In genomic region chr9:89817186-89817960, GRCh38 we compare ENCODE assay signal across 21 cellular contexts.
DNase-seq lines count a peak whose midpoint lies in the region; ATAC-seq and TF ChIP-seq lines count a peak whose summit lies in the region.
"Had no signal": no experiment of that assay in that cellular context is flagged by ENCODE, and none has a peak within 500 bp of the region (broad histone marks: within the 10 kb centered on the region; RNA-seq: fewer than 3 reads in every experiment).

No MANE protein-coding gene starts in this region.

- DNase-seq in Right ventricle myocardium superior = no peak
- no peak for DNase-seq in cardiac septum (ENCODE audit: low spot score)
- peak; percentile 22 for DNase-seq in ecto neural progenitor cell (ENCODE audit: low spot score)
- DNase-seq in naive B cell = no peak
- DNase-seq in upper lobe of right lung = peak; percentile 52
- no peak for DNase-seq in NK-92 treated with Interleukin-12 subunit alpha and Interleukin-12 subunit beta, amount 100 ng/mL, for 24 hours (lab: John Stamatoyannopoulos, UW)
- no peak for DNase-seq in activated CD8-positive, alpha-beta T cell treated with anti-CD3 and anti-CD28 coated beads for 36 hours
- DNase-seq: activated CD4-positive, alpha-beta T cell treated with anti-CD3 and anti-CD28 coated beads for 36 hours; DMS53; Kasumi-1; mucosa of descending colon; NCI-H1694 treated with DMSO at 0.1 percent for 48 hours; NCI-H2171; NCI-H524; stimulated activated CD8-positive, alpha-beta memory T cell treated with anti-CD3 and anti-CD28 coated beads, Interleukin-4, amount 100 ng/mL, for 48 hours; T-cell had no signal

- no peaks in the 10 kb centered on the region for H3K36me3 ChIP-seq in upper lobe of right lung
- H3K36me3 ChIP-seq: SJSA1, upper lobe of left lung had no signal

- TF ChIP-seq CTCF in upper lobe of right lung (IDR thresholded peaks at IDR 0.05) = no peak
- no peak for TF ChIP-seq CTCF in activated CD8-positive, alpha-beta T cell treated with anti-CD3 and anti-CD28 coated beads for 36 hours (IDR thresholded peaks at IDR 0.05)

- H3K4me3 Mint-ChIP-seq in naive B cell = peak overlapping the region in 1 of 8 donors; percentile 60
- no peak overlapping the region for H3K4me3 Mint-ChIP-seq in activated CD8-positive, alpha-beta T cell treated with anti-CD3 and anti-CD28 coated beads for 36 hours
- H3K4me3 Mint-ChIP-seq: activated CD4-positive, alpha-beta T cell treated with anti-CD3 and anti-CD28 coated beads for 36 hours; activated naive CD8-positive, alpha-beta T cell; central memory CD8-positive, alpha-beta T cell; T-cell had no signal

- no peak overlapping the region for H3K27ac ChIP-seq in upper lobe of right lung
- H3K27ac ChIP-seq: SJSA1, upper lobe of left lung had no signal

- H3K4me3 ChIP-seq in upper lobe of right lung = no peak overlapping the region
- H3K4me3 ChIP-seq: mucosa of descending colon, SJSA1, upper lobe of left lung had no signal

- peaks cover 0 to 8% (median 0%) of the 10 kb centered on the region in 3 donors for H3K27me3 Mint-ChIP-seq in naive B cell
- H3K27me3 Mint-ChIP-seq in activated CD8-positive, alpha-beta T cell treated with anti-CD3 and anti-CD28 coated beads for 36 hours = peaks cover 10% of the 10 kb centered on the region

- peaks cover 0 to 1% (median 0%) of the 10 kb centered on the region in 7 donors for H3K9me3 Mint-ChIP-seq in naive B cell
- no peaks in the 10 kb centered on the region for H3K9me3 Mint-ChIP-seq in activated CD8-positive, alpha-beta T cell treated with anti-CD3 and anti-CD28 coated beads for 36 hours
- H3K9me3 Mint-ChIP-seq: central memory CD8-positive, alpha-beta T cell; T-cell had no signal

- H3K4me1 Mint-ChIP-seq in naive B cell = peaks cover 24 to 60% (median 34%) of the 10 kb centered on the region in 3 donors
- H3K4me1 Mint-ChIP-seq in activated CD8-positive, alpha-beta T cell treated with anti-CD3 and anti-CD28 coated beads for 36 hours (ENCODE audit: low read depth) = peaks cover 16% of the 10 kb centered on the region
- H3K4me1 Mint-ChIP-seq: central memory CD8-positive, alpha-beta T cell had no signal

- ATAC-seq in Right ventricle myocardium superior (ENCODE audit: poor library complexity) = peak; percentile 13
- ATAC-seq in naive B cell (ENCODE audit: low read depth in 2 of 2) = no peak
- no peak for ATAC-seq in upper lobe of right lung
- ATAC-seq in GM18868 (IDR thresholded peaks at IDR 0.05; ENCODE audit: unreplicated experiment) = no peak
- ATAC-seq in activated CD8-positive, alpha-beta T cell treated with anti-CD3 and anti-CD28 coated beads for 36 hours = no peak
- ATAC-seq: activated CD4-positive, alpha-beta T cell treated with anti-CD3 and anti-CD28 coated beads for 36 hours; mucosa of descending colon; T-cell had no signal

- H3K27ac Mint-ChIP-seq in naive B cell = peak overlapping the region; percentile 53 to 100 (median 87)
- no peak overlapping the region for H3K27ac Mint-ChIP-seq in activated CD8-positive, alpha-beta T cell treated with anti-CD3 and anti-CD28 coated beads for 36 hours
- H3K27ac Mint-ChIP-seq: activated CD4-positive, alpha-beta T cell treated with anti-CD3 and anti-CD28 coated beads for 36 hours; activated naive CD8-positive, alpha-beta T cell; T-cell had no signal

- H3K9me3 ChIP-seq in upper lobe of right lung = no peaks in the 10 kb centered on the region
- H3K9me3 ChIP-seq: mucosa of descending colon, SJSA1, upper lobe of left lung had no signal

- no peaks in the 10 kb centered on the region for H3K27me3 ChIP-seq in upper lobe of right lung
- H3K27me3 ChIP-seq: SJSA1, upper lobe of left lung had no signal

- intact Hi-C loops in Right ventricle myocardium superior (cut with DNase I) = no loop called here
- intact Hi-C loops in cardiac septum (cut with DNase I) = loop anchor here (5.0 kb wide), 2 partner anchors 55 to 210 kb away; partner anchors contain the start of gene GADD45G
- intact Hi-C loops in upper lobe of right lung (cut with DNase I) = no loop called here
- intact Hi-C loops in activated CD8-positive, alpha-beta T cell treated with anti-CD3 and anti-CD28 coated beads for 36 hours (cut with micrococcal nuclease) = no loop called here

- POLR2A ChIA-PET in activated CD8-positive, alpha-beta T cell treated with anti-CD3 and anti-CD28 coated beads for 36 hours (lab: Charles Lee) = interaction anchor here (0.9 kb wide), 1 partner anchor 10 kb away, joined by 4 read pairs; no protein-coding TSS in a partner anchor

- CTCF ChIA-PET in activated CD8-positive, alpha-beta T cell treated with anti-CD3 and anti-CD28 coated beads for 36 hours (lab: Charles Lee) = interaction anchor here (1.3 kb wide), 1 partner anchor 282 kb away, joined by 4 read pairs; no protein-coding TSS in a partner anchor

- H3K36me3 Mint-ChIP-seq in naive B cell = no peaks in the 10 kb centered on the region
- H3K36me3 Mint-ChIP-seq in activated CD8-positive, alpha-beta T cell treated with anti-CD3 and anti-CD28 coated beads for 36 hours (ENCODE audit: low read depth) = no peaks in the 10 kb centered on the region
- H3K36me3 Mint-ChIP-seq: activated naive CD8-positive, alpha-beta T cell; T-cell had no signal

- peaks cover 15% of the 10 kb centered on the region for H3K4me1 ChIP-seq in upper lobe of right lung
- H3K4me1 ChIP-seq: SJSA1 had no signal

Comparison
In these comparisons a context has a peak if more than half of its experiments do, and no peak if none do; other contexts are left out.
1. DNase-seq: peak in ecto neural progenitor cell (single experiment) and upper lobe of right lung (single experiment); none in Right ventricle myocardium superior (single experiment), cardiac septum (single experiment), naive B cell (single experiment), NK-92 treated with Interleukin-12 subunit alpha and Interleukin-12 subunit beta, amount 100 ng/mL, for 24 hours (single experiment) and activated CD8-positive, alpha-beta T cell treated with anti-CD3 and anti-CD28 coated beads for 36 hours (single experiment).